Comparison of ENCODE assay signal across 18 cellular contexts in the genomic region with DNA sequence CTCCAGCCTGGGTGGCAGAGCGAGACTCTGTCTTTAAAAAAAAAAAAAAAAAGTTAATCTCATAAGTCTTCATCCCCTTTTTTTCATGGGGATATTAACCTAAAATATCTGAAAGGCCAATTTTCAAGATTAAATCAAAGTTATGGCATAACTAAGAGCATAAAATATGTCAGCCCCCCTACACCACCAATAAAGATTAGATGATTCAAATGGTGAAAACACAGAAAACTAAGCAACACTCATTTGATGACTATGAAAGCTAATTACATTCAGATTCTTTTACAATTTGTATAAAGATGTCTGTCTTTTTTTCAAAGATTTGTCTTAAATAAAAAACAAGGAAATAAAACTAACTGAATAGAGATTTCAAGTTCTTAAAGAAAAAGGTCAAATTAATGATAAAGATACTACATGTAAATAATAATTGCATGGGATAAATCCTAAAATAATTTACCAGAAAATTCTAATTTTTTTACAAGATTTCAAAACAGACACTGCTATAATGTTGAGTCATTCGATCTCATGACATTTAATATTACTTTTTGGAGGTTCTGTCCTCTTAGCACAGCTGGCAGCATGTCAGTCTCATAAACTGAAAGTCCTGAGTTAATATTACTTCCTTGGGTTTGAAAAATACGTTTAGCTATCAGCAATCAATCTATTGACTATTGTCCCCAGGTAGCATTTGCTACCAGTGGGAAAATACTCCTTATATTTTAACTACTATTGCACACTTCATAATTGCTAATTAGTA.
"Had no signal": no experiment of that assay in that cellular context is flagged by ENCODE, and none has a peak within 500 bp of the region (broad histone marks: within the 10 kb centered on the region; RNA-seq: fewer than 3 reads in every experiment).

No MANE protein-coding gene starts in this region.

- H3K27me3 ChIP-seq: foreskin keratinocyte, transverse colon had no signal

- H3K27ac ChIP-seq: foreskin keratinocyte, transverse colon, VCaP had no signal

- H3K4me3 ChIP-seq: lung, transverse colon had no signal

- DNase-seq: activated CD4-positive, alpha-beta T cell treated with anti-CD3 and anti-CD28 coated beads for 1 hour; activated CD4-positive, alpha-beta T cell treated with anti-CD3 and anti-CD28 coated beads, Interleukin-2, amount 50 U/mL, for 4 hours; activated naive CD4-positive, alpha-beta T cell treated with Interleukin-2 at 50 U/mL for 16 hours; aorta; endodermal cell; erythroblast; foreskin keratinocyte; head of caudate nucleus; immature natural killer cell; left colon; midbrain; naive B cell; stimulated activated naive CD4-positive, alpha-beta T cell; substantia nigra; transverse colon had no signal

- H3K4me1 ChIP-seq: foreskin keratinocyte, transverse colon had no signal

- H3K9me3 ChIP-seq: transverse colon had no signal

- ATAC-seq: activated T-helper 17 cell treated with anti-CD3 and anti-CD28 coated beads, Interleukin-2, amount 50 U/mL, for 72 hours; foreskin keratinocyte; left colon had no signal

- H3K36me3 ChIP-seq: transverse colon had no signal
